20 cellular contexts compared by ENCODE assay signal in the genomic region with DNA sequence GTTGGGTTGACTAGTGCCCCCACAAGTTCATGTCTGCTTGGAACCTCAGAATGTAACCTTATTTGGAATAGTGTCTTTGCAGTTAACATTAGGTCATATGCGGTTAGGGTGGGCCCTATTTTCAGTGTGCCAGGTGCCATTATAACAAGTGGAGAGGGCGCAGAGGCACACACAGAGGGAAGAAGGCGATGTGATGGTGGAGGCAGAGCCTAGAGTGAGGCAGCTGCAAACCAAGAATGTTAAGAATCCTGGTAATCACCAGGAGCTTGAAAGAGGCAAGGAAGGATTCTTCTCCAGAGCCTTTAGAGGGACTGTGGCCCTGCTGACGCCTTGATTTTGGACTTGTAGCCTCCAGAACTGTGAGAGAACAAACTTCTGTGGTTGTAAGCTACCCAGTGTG. TPM values are rescaled to one million over a fixed set of nuclear protein-coding genes. Genes with fewer than 3 reads are reported as not detected.
A peak's percentile ranks its signal among the peaks of the same experiment; 100 is the strongest.
DNase-seq lines count a peak whose midpoint lies in the region; ATAC-seq and TF ChIP-seq lines count a peak whose summit lies in the region.
"Had no signal": no experiment of that assay in that cellular context is flagged by ENCODE, and none has a peak within 500 bp of the region (broad histone marks: within the 10 kb centered on the region; RNA-seq: fewer than 3 reads in every experiment).

No MANE protein-coding gene starts in this region.

- H3K79me1 ChIP-seq in IMR-90 (ENCODE audit: low read depth in 1 of 2, low read length in 2 of 2) = peaks cover 42 to 81% of the 10 kb centered on the region in 2 experiments

- H3K18ac ChIP-seq in IMR-90 (ENCODE audit: low read depth, low read length) = no peak overlapping the region

- DNase-seq in IMR-90 = no peak
- peak; percentile 52 for DNase-seq in myocyte (ENCODE audit: low read depth)
- no peak for DNase-seq in HAP-1 (ENCODE audit: low spot score in 2 of 2)
- DNase-seq in activated T-cell treated with anti-CD3 and anti-CD28 coated beads, Interleukin-2, amount 50 U/mL, for 1 hour = no peak
- no peak for DNase-seq in activated T-cell treated with anti-CD3 and anti-CD28 coated beads, Interleukin-2, amount 50 U/mL, for 48 hours
- no peak for DNase-seq in MG63
- DNase-seq: CD8-positive, alpha-beta memory T cell; DMS53; EL; NCI-H1417; NCI-H187 treated with DMSO at 0.1 percent for 48 hours; NCI-H226; NCI-H524; NCI-H82; PC-3; SIG-M5 had no signal

- intact Hi-C loops in IMR-90 (cut with micrococcal nuclease) = no loop called here
- intact Hi-C loops in dendritic cell treated with granulocyte-macrophage colony-stimulating factor and Interleukin-4, amounts not matched to agents 40 ng/mL and 50 ng/mL, for 4 days (cut with micrococcal nuclease) = no loop called here

- H2BK5ac ChIP-seq in IMR-90 (ENCODE audit: low read depth, low read length, poor library complexity, severe bottlenecking) = no peak overlapping the region

- TF ChIP-seq CTCF in IMR-90 (conservative IDR thresholded peaks at IDR 0.05; ENCODE audit: low read depth, low read length) = no peak

- POLR2A ChIA-PET in IMR-90 (lab: Charles Lee; ENCODE audit: unreplicated experiment) = no interaction called here

- peaks cover 3% of the 10 kb centered on the region for H3K9me1 ChIP-seq in IMR-90 (ENCODE audit: insufficient read depth, low read length)

- no peak overlapping the region for H2AFZ ChIP-seq in IMR-90 (replicated peaks; ENCODE audit: low read length, poor library complexity)

- in situ Hi-C loops in IMR-90 (cut with MboI; ENCODE audit: low sequenced_read_pairs) (loop anchor here (25.0 kb wide), 1 partner anchor 177 kb away; no protein-coding TSS in a partner anchor), HAP-1 (cut with MboI; ENCODE audit: low sequenced_read_pairs) (no loop called here)

- no peak overlapping the region for H3K14ac ChIP-seq in IMR-90 (replicated peaks; ENCODE audit: low read depth, low read length)

- peaks cover 30% of the 10 kb centered on the region for H3K36me3 Mint-ChIP-seq in dendritic cell treated with granulocyte-macrophage colony-stimulating factor and Interleukin-4, amounts not matched to agents 40 ng/mL and 50 ng/mL, for 4 days (ENCODE audit: low read depth)

- H4K91ac ChIP-seq in IMR-90 (ENCODE audit: insufficient read depth, low read depth, low read length) = no peak overlapping the region

- no peak overlapping the region for H3K27ac ChIP-seq in IMR-90 (ENCODE audit: insufficient read depth, low read length)
- H3K27ac ChIP-seq: KMS-11, RWPE1 had no signal

- peaks cover 47% of the 10 kb centered on the region for H4K20me1 ChIP-seq in IMR-90 (ENCODE audit: insufficient read depth, low read length)

- H3K27me3 Mint-ChIP-seq in dendritic cell treated with granulocyte-macrophage colony-stimulating factor and Interleukin-4, amounts not matched to agents 40 ng/mL and 50 ng/mL, for 4 days = no peaks in the 10 kb centered on the region
- H3K27me3 Mint-ChIP-seq: CD8-positive, alpha-beta memory T cell had no signal

- no peak overlapping the region for H2AK5ac ChIP-seq in IMR-90 (ENCODE audit: low read depth, low read length)

- dilution Hi-C loops in IMR-90 (cut with HindIII; ENCODE audit: low sequenced_read_pairs, unreplicated experiment) = no loop called here

- TF ChIP-seq POLR2A in IMR-90 (IDR thresholded peaks at IDR 0.05; ENCODE audit: low read depth, low read length) = no peak

- no peak for TF ChIP-seq RAD21 in IMR-90 (IDR thresholded peaks at IDR 0.05; ENCODE audit: low read length)

- CTCF ChIA-PET in IMR-90 (lab: Yijun Ruan, JAX) = no interaction called here

- H3K4me3 Mint-ChIP-seq in dendritic cell treated with granulocyte-macrophage colony-stimulating factor and Interleukin-4, amounts not matched to agents 40 ng/mL and 50 ng/mL, for 4 days = no peak overlapping the region
- H3K4me3 Mint-ChIP-seq: CD8-positive, alpha-beta memory T cell had no signal

- no peak overlapping the region for H2BK120ac ChIP-seq in IMR-90 (ENCODE audit: low read depth, low read length)

- no peaks in the 10 kb centered on the region for H3K9me3 ChIP-seq in IMR-90 (ENCODE audit: control insufficient read depth, insufficient read depth, low read length)
- no peaks in the 10 kb centered on the region for H3K9me3 ChIP-seq in HAP-1
- H3K9me3 ChIP-seq in MG63 = no peaks in the 10 kb centered on the region

- no peak overlapping the region for H3K23ac ChIP-seq in IMR-90 (ENCODE audit: low read depth, low read length)

- H3K4me3 ChIP-seq in IMR-90 (ENCODE audit: insufficient read depth, low read depth, low read length) (no peak overlapping the region), HAP-1 (no peak overlapping the region), MG63 (no peak overlapping the region)
- H3K4me3 ChIP-seq: BLaER1 treated with 17β-estradiol and CSF1 and Interleukin-3, amounts not matched to agents 10 nM and 100 nM had no signal

- no peak overlapping the region for H2BK15ac ChIP-seq in IMR-90 (ENCODE audit: low read depth, low read length)

- no peak overlapping the region for H4K8ac ChIP-seq in IMR-90 (ENCODE audit: low read depth in 2 of 2, low read length in 2 of 2)

- H3K27me3 ChIP-seq in IMR-90 (ENCODE audit: control insufficient read depth, insufficient read depth, low read length) (no peaks in the 10 kb centered on the region), HAP-1 (ENCODE audit: low read depth) (no peaks in the 10 kb centered on the region), MG63 (no peaks in the 10 kb centered on the region)
- H3K27me3 ChIP-seq: BLaER1 treated with 17β-estradiol and CSF1 and Interleukin-3, amounts not matched to agents 10 nM and 100 nM had no signal

- no TSS peak for BruUV-seq in IMR-90 (replicated peaks; lab: Mats Ljungman, UMichigan)

- H3K4me1 ChIP-seq in IMR-90 (ENCODE audit: control insufficient read depth, insufficient read depth, low read length) (no peaks in the 10 kb centered on the region; the same call in 1 of the 2 replicates), HAP-1 (no peaks in the 10 kb centered on the region)

- no peaks in the 10 kb centered on the region for H3K9me3 Mint-ChIP-seq in dendritic cell treated with granulocyte-macrophage colony-stimulating factor and Interleukin-4, amounts not matched to agents 40 ng/mL and 50 ng/mL, for 4 days
- H3K9me3 Mint-ChIP-seq: CD8-positive, alpha-beta memory T cell had no signal

- no peak overlapping the region for H3K4me2 ChIP-seq in IMR-90 (ENCODE audit: low read depth, low read length)
- H3K4me2 ChIP-seq: KMS-11 had no signal

- no peak overlapping the region for H3K4ac ChIP-seq in IMR-90 (ENCODE audit: low read depth, low read length)

- H2BK20ac ChIP-seq in IMR-90 (ENCODE audit: low read depth, low read length) = no peak overlapping the region

- no peak overlapping the region for H2AK9ac ChIP-seq in IMR-90 (replicated peaks; ENCODE audit: low read depth, low read length, poor library complexity)

- peaks cover 47% of the 10 kb centered on the region for H3K4me1 Mint-ChIP-seq in dendritic cell treated with granulocyte-macrophage colony-stimulating factor and Interleukin-4, amounts not matched to agents 40 ng/mL and 50 ng/mL, for 4 days (ENCODE audit: low read depth)

- ATAC-seq in IMR-90 (ENCODE audit: low read depth) = peak; percentile 58
- ATAC-seq: PC-3 had no signal

- H3K36me3 ChIP-seq in IMR-90 (ENCODE audit: control insufficient read depth, insufficient read depth, low read length) (no peaks in the 10 kb centered on the region; the same call in 1 of the 2 replicates), HAP-1 (replicated peaks) (no peaks in the 10 kb centered on the region), MG63 (no peaks in the 10 kb centered on the region; the same call in 1 of the 2 replicates)

- H4K5ac ChIP-seq in IMR-90 (ENCODE audit: low read depth, low read length) = no peak overlapping the region

- WGBS in IMR-90 (ENCODE audit: extremely low coverage in 2 of 2, insufficient read length in 1 of 2), 2 experiments = 90% methylated on average over 2 of the region's 4 CpGs; no CpG with 5 or more reads in 1 of the 2 experiments

- no peak overlapping the region for H3K56ac ChIP-seq in IMR-90 (ENCODE audit: extremely low read depth, insufficient read depth, low read length)

- peak overlapping the region; percentile 37 for H3K27ac Mint-ChIP-seq in dendritic cell treated with granulocyte-macrophage colony-stimulating factor and Interleukin-4, amounts not matched to agents 40 ng/mL and 50 ng/mL, for 4 days

- no peak overlapping the region for H3K9ac ChIP-seq in IMR-90 (ENCODE audit: low read depth, low read length)
- H3K9ac ChIP-seq: BLaER1 treated with 17β-estradiol and CSF1 and Interleukin-3, amounts not matched to agents 10 nM and 100 nM; KMS-11 had no signal

TF ChIP-seq in IMR-90, 13 proteins besides CTCF, POLR2A, EP300 and RAD21 (continues in another document):
- TF ChIP-seq MAFK (IDR thresholded peaks at IDR 0.05; ENCODE audit: low read depth, low read length) = no peak
- TF ChIP-seq BHLHE40 (IDR thresholded peaks at IDR 0.05; ENCODE audit: low read depth, low read length) = no peak
- TF ChIP-seq CHD1 (IDR thresholded peaks at IDR 0.05; ENCODE audit: low read depth, low read length) = no peak
- no peak for TF ChIP-seq MAZ (IDR thresholded peaks at IDR 0.05; ENCODE audit: borderline replicate concordance, low read depth, low read length)
- TF ChIP-seq SMC3 (IDR thresholded peaks at IDR 0.05; ENCODE audit: low read depth, low read length) = no peak
- no peak for TF ChIP-seq RFX5 (IDR thresholded peaks at IDR 0.05; ENCODE audit: low read depth, low read length)
- no peak for TF ChIP-seq CEBPB (IDR thresholded peaks at IDR 0.05; ENCODE audit: low read depth, low read length)
- no peak for TF ChIP-seq RCOR1 (IDR thresholded peaks at IDR 0.05; ENCODE audit: insufficient replicate concordance, low read length)

RNA-seq across cellular contexts. Expression of a gene that starts 10.9 kb away (rescaled TPM):
- total RNA-seq in IMR-90 (2012; rRNA removed) (16.7 and 17.8 TPM in 2 replicates), myocyte (23.4 and 27.2 TPM in 2 replicates)
- polyA plus RNA-seq in IMR-90 (2012; rRNA removed) = 20.2 and 21.6 TPM in 2 replicates
- 7.6 and 9.1 TPM in 2 replicates for polyA plus RNA-seq in IMR-90 (2012; cell fraction: cytosol; rRNA removed)
- 16.5 and 42.3 TPM in 2 replicates for polyA plus RNA-seq in IMR-90 (2012; cell fraction: nucleus; rRNA removed; ENCODE audit: low replicate concordance)
- 37.8 TPM for polyA plus RNA-seq in myocyte (2012)
- total RNA-seq in MG63 (2014; rRNA removed; shearing (Covaris generic); ENCODE audit: low replicate concordance) = 10.9 and 11.8 TPM in 2 replicates

RNA-seq across cellular contexts. Expression of a gene that starts 21.6 kb away (rescaled TPM):
- total RNA-seq in IMR-90 (2012; rRNA removed) (15.4 and 21.4 TPM in 2 replicates), myocyte (18.2 and 25.3 TPM in 2 replicates)
- 8.2 and 10.3 TPM in 2 replicates for polyA plus RNA-seq in IMR-90 (2012; rRNA removed)
- 4.1 and 4.6 TPM in 2 replicates for polyA plus RNA-seq in IMR-90 (2012; cell fraction: cytosol; rRNA removed)
- 4.7 and 11.1 TPM in 2 replicates for polyA plus RNA-seq in IMR-90 (2012; cell fraction: nucleus; rRNA removed; ENCODE audit: low replicate concordance)
- 19.2 TPM for polyA plus RNA-seq in myocyte (2012)
- 18.9 and 28.1 TPM in 2 replicates for total RNA-seq in MG63 (2014; rRNA removed; shearing (Covaris generic); ENCODE audit: low replicate concordance)
